1 cellular context compared by ENCODE assay signal in the genomic region with DNA sequence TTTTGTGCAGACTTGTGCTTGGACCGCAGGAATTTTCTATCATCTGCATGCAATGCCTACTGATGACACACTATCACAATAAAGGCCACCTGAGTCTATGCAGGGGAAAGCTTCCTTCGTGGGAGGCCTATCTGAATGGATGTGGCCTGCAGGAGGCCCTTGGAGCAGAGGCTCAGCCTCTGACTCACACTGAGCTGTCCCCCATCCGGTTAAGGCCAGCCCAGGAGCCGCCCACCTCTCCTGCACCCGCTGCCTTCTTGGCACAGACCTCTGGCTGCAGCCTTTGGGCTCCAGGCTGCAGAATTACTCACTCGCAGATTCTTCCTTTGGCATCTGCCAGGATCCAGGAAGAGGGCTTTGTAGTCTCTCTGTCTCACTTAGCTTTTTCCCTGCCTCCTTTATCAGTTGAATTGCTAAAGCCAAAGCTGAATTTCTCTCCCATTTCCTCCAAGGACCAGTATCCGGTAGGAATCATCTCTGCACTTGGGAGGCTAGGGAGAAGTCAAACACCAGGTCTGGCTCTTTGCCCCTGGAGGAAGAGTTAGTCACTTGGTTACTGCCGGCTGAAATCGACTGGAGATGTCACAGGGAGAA.
TF ChIP-seq lines count a peak whose summit lies in the region.

No MANE protein-coding gene starts in this region.

TF ChIP-seq in WTC11, 78 proteins besides CTCF, POLR2A, EP300 and RAD21 (continued from another document):
- TF ChIP-seq, protein P1, sequence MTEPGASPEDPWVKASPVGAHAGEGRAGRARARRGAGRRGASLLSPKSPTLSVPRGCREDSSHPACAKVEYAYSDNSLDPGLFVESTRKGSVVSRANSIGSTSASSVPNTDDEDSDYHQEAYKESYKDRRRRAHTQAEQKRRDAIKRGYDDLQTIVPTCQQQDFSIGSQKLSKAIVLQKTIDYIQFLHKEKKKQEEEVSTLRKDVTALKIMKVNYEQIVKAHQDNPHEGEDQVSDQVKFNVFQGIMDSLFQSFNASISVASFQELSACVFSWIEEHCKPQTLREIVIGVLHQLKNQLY (CRISPR knock-in tag; IDR thresholded peaks at IDR 0.05): no peak
- TF ChIP-seq, protein P2, sequence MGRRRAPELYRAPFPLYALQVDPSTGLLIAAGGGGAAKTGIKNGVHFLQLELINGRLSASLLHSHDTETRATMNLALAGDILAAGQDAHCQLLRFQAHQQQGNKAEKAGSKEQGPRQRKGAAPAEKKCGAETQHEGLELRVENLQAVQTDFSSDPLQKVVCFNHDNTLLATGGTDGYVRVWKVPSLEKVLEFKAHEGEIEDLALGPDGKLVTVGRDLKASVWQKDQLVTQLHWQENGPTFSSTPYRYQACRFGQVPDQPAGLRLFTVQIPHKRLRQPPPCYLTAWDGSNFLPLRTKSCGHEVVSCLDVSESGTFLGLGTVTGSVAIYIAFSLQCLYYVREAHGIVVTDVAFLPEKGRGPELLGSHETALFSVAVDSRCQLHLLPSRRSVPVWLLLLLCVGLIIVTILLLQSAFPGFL (CRISPR knock-in tag; IDR thresholded peaks at IDR 0.05; ENCODE audit: borderline replicate concordance): no peak
- TF ChIP-seq, protein P3, sequence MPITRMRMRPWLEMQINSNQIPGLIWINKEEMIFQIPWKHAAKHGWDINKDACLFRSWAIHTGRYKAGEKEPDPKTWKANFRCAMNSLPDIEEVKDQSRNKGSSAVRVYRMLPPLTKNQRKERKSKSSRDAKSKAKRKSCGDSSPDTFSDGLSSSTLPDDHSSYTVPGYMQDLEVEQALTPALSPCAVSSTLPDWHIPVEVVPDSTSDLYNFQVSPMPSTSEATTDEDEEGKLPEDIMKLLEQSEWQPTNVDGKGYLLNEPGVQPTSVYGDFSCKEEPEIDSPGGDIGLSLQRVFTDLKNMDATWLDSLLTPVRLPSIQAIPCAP (CRISPR knock-in tag; IDR thresholded peaks at IDR 0.05): no peak
